ENCODE assay signal across 13 cellular contexts in the genomic region with DNA sequence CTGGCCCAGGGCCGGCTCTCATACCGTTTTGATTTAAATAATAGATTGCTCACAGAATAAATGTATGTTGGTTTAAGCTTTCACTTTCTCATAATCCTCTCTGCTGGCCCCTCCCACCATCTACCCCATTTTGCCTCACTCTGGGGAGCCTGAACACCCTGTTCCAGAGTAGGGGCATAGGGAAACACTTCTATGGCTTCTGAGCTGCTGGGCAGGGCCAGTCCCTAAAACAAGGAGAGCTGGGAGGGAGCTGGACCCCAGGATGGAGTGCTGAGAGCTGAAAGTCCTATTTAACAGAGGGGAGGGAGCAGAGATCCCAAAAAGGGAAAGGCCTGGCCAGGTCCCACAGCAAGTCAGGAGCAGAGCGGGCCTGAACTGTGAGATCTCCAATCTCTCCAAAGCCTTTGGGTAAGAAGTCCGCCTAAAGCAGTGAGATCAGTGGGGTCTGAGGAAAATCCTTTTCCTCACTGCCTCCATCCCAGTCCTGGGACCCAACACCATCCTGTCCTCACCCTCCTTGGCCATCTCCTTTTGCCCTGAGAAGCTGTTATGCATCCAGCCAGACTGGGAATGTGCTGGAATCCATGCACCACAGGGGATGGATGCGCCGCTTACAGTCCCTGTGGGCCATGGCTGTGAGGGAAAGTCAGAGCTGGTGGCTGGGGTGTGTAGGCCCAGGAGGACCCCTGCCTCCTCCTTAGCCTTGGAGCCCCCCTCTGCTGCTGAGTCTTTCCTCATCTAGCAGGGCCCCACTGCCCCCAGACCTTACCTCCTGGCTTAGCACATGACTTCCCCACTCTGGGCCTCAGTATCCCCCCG. TPM values are rescaled to one million over a fixed set of nuclear protein-coding genes. Genes with fewer than 3 reads are reported as not detected.
DNase-seq lines count a peak whose midpoint lies in the region; ATAC-seq and TF ChIP-seq lines count a peak whose summit lies in the region.
"Had no signal": no experiment of that assay in that cellular context is flagged by ENCODE, and none has a peak within 500 bp of the region (broad histone marks: within the 10 kb centered on the region; RNA-seq: fewer than 3 reads in every experiment).

No MANE protein-coding gene starts in this region.

- H3K4me3 ChIP-seq in esophagus muscularis mucosa (peak overlapping the region; percentile 11 to 31 (median 29)), lower lobe of right lung (no peak overlapping the region), thoracic aorta (peak overlapping the region; percentile 55)

- no peak for TF ChIP-seq POLR2A in esophagus muscularis mucosa (IDR thresholded peaks at IDR 0.05; ENCODE audit: low read depth)

- H3K4me1 ChIP-seq in esophagus muscularis mucosa (peaks cover 18 to 28% (median 26%) of the 10 kb centered on the region in 4 donors), lower lobe of right lung (peaks cover 18% of the 10 kb centered on the region), thoracic aorta (ENCODE audit: control insufficient read depth in 1 of 2, low read depth in 2 of 2) (peaks cover 10 to 25% of the 10 kb centered on the region in 2 donors)

- H3K9me3 ChIP-seq in esophagus muscularis mucosa (no peaks in the 10 kb centered on the region), lower lobe of right lung (no peaks in the 10 kb centered on the region), thoracic aorta (no peaks in the 10 kb centered on the region)

- intact Hi-C loops in esophagus muscularis mucosa (cut with DNase I) (no loop called here), lower lobe of right lung (cut with DNase I) (no loop called here)

- 68% methylated on average over 6 of the region's 7 CpGs for WGBS in esophagus muscularis mucosa

- no peaks in the 10 kb centered on the region for H3K4me1 Mint-ChIP-seq in activated T-cell treated with anti-CD3 and anti-CD28 coated beads, Interleukin-2, amount 50 U/mL, for 72 hours (ENCODE audit: low read depth)
- H3K4me1 Mint-ChIP-seq: CD8-positive, alpha-beta memory T cell had no signal

- H3K4me3 Mint-ChIP-seq in activated T-cell treated with anti-CD3 and anti-CD28 coated beads, Interleukin-2, amount 50 U/mL, for 72 hours = no peak overlapping the region
- H3K4me3 Mint-ChIP-seq: activated CD4-positive, alpha-beta memory T cell treated with anti-CD3 and anti-CD28 coated beads for 36 hours; CD8-positive, alpha-beta memory T cell had no signal

- no peak for TF ChIP-seq CTCF in RWPE1 (conservative IDR thresholded peaks at IDR 0.05; ENCODE audit: low read depth)
- TF ChIP-seq CTCF in esophagus muscularis mucosa (IDR thresholded peaks at IDR 0.05) = no peak
- TF ChIP-seq CTCF in lower lobe of right lung (IDR thresholded peaks at IDR 0.05) = no peak
- no peak for TF ChIP-seq CTCF in thoracic aorta (IDR thresholded peaks at IDR 0.05)

- peaks cover 20 to 46% (median 30%) of the 10 kb centered on the region in 4 donors for H3K36me3 ChIP-seq in esophagus muscularis mucosa
- H3K36me3 ChIP-seq in lower lobe of right lung = peaks cover 26% of the 10 kb centered on the region
- peaks cover 14% of the 10 kb centered on the region for H3K36me3 ChIP-seq in thoracic aorta

- CTCF ChIA-PET in RWPE1 (lab: Yijun Ruan, JAX) = no interaction called here

- no peaks in the 10 kb centered on the region for H3K27me3 Mint-ChIP-seq in activated T-cell treated with anti-CD3 and anti-CD28 coated beads, Interleukin-2, amount 50 U/mL, for 72 hours (ENCODE audit: low read depth)
- H3K27me3 Mint-ChIP-seq: activated CD4-positive, alpha-beta memory T cell treated with anti-CD3 and anti-CD28 coated beads for 36 hours; CD8-positive, alpha-beta memory T cell had no signal

- no peak overlapping the region for H3K27ac Mint-ChIP-seq in activated T-cell treated with anti-CD3 and anti-CD28 coated beads, Interleukin-2, amount 50 U/mL, for 72 hours
- H3K27ac Mint-ChIP-seq: activated CD4-positive, alpha-beta memory T cell treated with anti-CD3 and anti-CD28 coated beads for 36 hours; CD8-positive, alpha-beta memory T cell had no signal

- no peak for TF ChIP-seq EP300 in esophagus muscularis mucosa (IDR thresholded peaks at IDR 0.05)

- H3K36me3 Mint-ChIP-seq in activated T-cell treated with anti-CD3 and anti-CD28 coated beads, Interleukin-2, amount 50 U/mL, for 72 hours (ENCODE audit: insufficient read depth in 2 of 2) = no peaks in the 10 kb centered on the region
- H3K36me3 Mint-ChIP-seq: activated CD4-positive, alpha-beta memory T cell treated with anti-CD3 and anti-CD28 coated beads for 36 hours; CD8-positive, alpha-beta memory T cell had no signal

- ATAC-seq in lower lobe of right lung (peak; percentile 29 to 54), thoracic aorta (ENCODE audit: insufficient number of reproducible peaks, low FRiP score, low read depth) (no peak), HG02642 (IDR thresholded peaks at IDR 0.05; ENCODE audit: poor library complexity, unreplicated experiment) (no peak)
- no peak for ATAC-seq in activated T-cell treated with anti-CD3 and anti-CD28 coated beads, Interleukin-2, amount 50 U/mL, for 72 hours (replicated peaks in 1 of 2)
- ATAC-seq: PC-3 had no signal

- POLR2A ChIA-PET in RWPE1 (lab: Yijun Ruan, JAX; ENCODE audit: low non-redundant PET) = no interaction called here

- H3K27me3 ChIP-seq in esophagus muscularis mucosa (no peaks in the 10 kb centered on the region), lower lobe of right lung (ENCODE audit: low read depth) (no peaks in the 10 kb centered on the region), thoracic aorta (replicated peaks; ENCODE audit: insufficient read depth) (no peaks in the 10 kb centered on the region)

- H3K27ac ChIP-seq in RWPE1 (peak overlapping the region; percentile 65), esophagus muscularis mucosa (replicated peaks in 1 of 4) (peak overlapping the region; percentile 71 to 83 (median 80)), lower lobe of right lung (peak overlapping the region; percentile 53), thoracic aorta (peak overlapping the region; percentile 75 to 81)

- H3K9me3 Mint-ChIP-seq in activated T-cell treated with anti-CD3 and anti-CD28 coated beads, Interleukin-2, amount 50 U/mL, for 72 hours = no peaks in the 10 kb centered on the region
- H3K9me3 Mint-ChIP-seq: activated CD4-positive, alpha-beta memory T cell treated with anti-CD3 and anti-CD28 coated beads for 36 hours; CD8-positive, alpha-beta memory T cell had no signal

- DNase-seq in RWPE1 (ENCODE audit: low spot score) (no peak), esophagus muscularis mucosa (ENCODE audit: extremely low spot score) (no peak), lower lobe of right lung (no peak), thoracic aorta (ENCODE audit: low spot score) (no peak), pons (ENCODE audit: low spot score) (no peak), NAMALWA (ENCODE audit: low spot score) (no peak)
- DNase-seq in activated T-cell treated with anti-CD3 and anti-CD28 coated beads, Interleukin-2, amount 50 U/mL, for 72 hours = no peak
- DNase-seq: activated CD4-positive, alpha-beta memory T cell treated with anti-CD3 and anti-CD28 coated beads for 36 hours; activated naive CD4-positive, alpha-beta T cell; CD8-positive, alpha-beta memory T cell; dermis blood vessel endothelial cell; PC-3 had no signal

RNA-seq across cellular contexts. Expression of a gene that starts 8.7 kb away (rescaled TPM):
- total RNA-seq in esophagus muscularis mucosa = 10 to 100 TPM; 11.3 to 22.1 (median 18.1) TPM
- total RNA-seq in lower lobe of right lung = 10.2 TPM
- 10 to 100 TPM; 13.7 to 18.7 TPM for total RNA-seq in thoracic aorta
- 1 to 10 TPM; 1.2 to 2.0 TPM for total RNA-seq in activated T-cell treated with anti-CD3 and anti-CD28 coated beads, Interleukin-2, amount 50 U/mL, for 72 hours

RNA-seq across cellular contexts. Expression of a gene that starts 18.8 kb away (rescaled TPM):
- total RNA-seq in esophagus muscularis mucosa (1 to 10 TPM; 2.1 to 5.0 (median 3.1) TPM), lower lobe of right lung (65.1 TPM), thoracic aorta (1 to 10 TPM; 3.4 to 3.7 TPM)
- total RNA-seq in activated T-cell treated with anti-CD3 and anti-CD28 coated beads, Interleukin-2, amount 50 U/mL, for 72 hours = 10 to 100 TPM; 34.4 to 47.6 TPM

RNA-seq across cellular contexts. Expression of a gene that starts 28.4 kb away (rescaled TPM):
- total RNA-seq in esophagus muscularis mucosa (100 to 1,000 TPM in 1 of 4 donors, 10 to 100 TPM in 3; 63.8 to 110 (median 87.6) TPM), lower lobe of right lung (66.8 TPM), thoracic aorta (100 to 1,000 TPM in 1 of 2 donors, 10 to 100 TPM in 1; 98.0 to 153 TPM)
- 10 to 100 TPM; 69.3 to 76.5 TPM for total RNA-seq in activated T-cell treated with anti-CD3 and anti-CD28 coated beads, Interleukin-2, amount 50 U/mL, for 72 hours

RNA-seq across cellular contexts. Expression of a gene that starts 29.2 kb away (rescaled TPM):
- total RNA-seq in esophagus muscularis mucosa = 100 to 1,000 TPM in 3 of 4 donors, 10 to 100 TPM in 1; 93.4 to 202 (median 160) TPM
- total RNA-seq in lower lobe of right lung = 120 TPM
- 10 to 100 TPM; 81.9 to 83.4 TPM for total RNA-seq in thoracic aorta
- 10 to 100 TPM; 96.4 to 98.2 TPM for total RNA-seq in activated T-cell treated with anti-CD3 and anti-CD28 coated beads, Interleukin-2, amount 50 U/mL, for 72 hours

Comparison
In these comparisons a context has a peak if more than half of its experiments do, and no peak if none do; other contexts are left out.
1. ATAC-seq: peak in lower lobe of right lung (2 of 2); none in thoracic aorta (single experiment), HG02642 (single experiment) and activated T-cell treated with anti-CD3 and anti-CD28 coated beads, Interleukin-2, amount 50 U/mL, for 72 hours (0 of 2).
2. RNA of a gene that starts 18.8 kb away (total RNA-seq): 65.1 TPM in lower lobe of right lung (single experiment) and 34.4 to 47.6 TPM in activated T-cell treated with anti-CD3 and anti-CD28 coated beads, Interleukin-2, amount 50 U/mL, for 72 hours; 3.4 to 3.7 TPM in thoracic aorta and 2.1 to 5.0 TPM in esophagus muscularis mucosa; every median in the first group is over 4 times any median in the second.
3. Peak in every context shown above with its lines, with median percentiles within 50 percentile points of each other: H3K27ac ChIP-seq.